Comparison of ENCODE assay signal across 12 cellular contexts in genomic region chr15:70265466-70265978, GRCh38.
DNase-seq lines count a peak whose midpoint lies in the region; FAIRE-seq and TF ChIP-seq lines count a peak whose summit lies in the region.
"Had no signal": no experiment of that assay in that cellular context is flagged by ENCODE, and none has a peak within 500 bp of the region (broad histone marks: within the 10 kb centered on the region; RNA-seq: fewer than 3 reads in every experiment).

No MANE protein-coding gene starts in this region.

- H3K23ac ChIP-seq in H1 (ENCODE audit: insufficient read length), result no peak overlapping the region
- no peak overlapping the region for H3K23ac ChIP-seq in neuronal stem cell (ENCODE audit: low read depth, low read length, poor library complexity)

- H4K20me1 ChIP-seq in H1 (replicated peaks in 1 of 2; ENCODE audit: control insufficient read depth in 1 of 2, insufficient read depth in 2 of 2, low read length in 2 of 2) (no peaks in the 10 kb centered on the region), SK-N-SH (ENCODE audit: insufficient read depth) (no peaks in the 10 kb centered on the region)

- TF ChIP-seq EP300 in H1 (IDR thresholded peaks at IDR 0.05; ENCODE audit: borderline replicate concordance in 1 of 2, low read depth in 2 of 2, low read length in 2 of 2), result no peak
- TF ChIP-seq EP300 in SK-N-SH (IDR thresholded peaks at IDR 0.05; ENCODE audit: borderline replicate concordance in 1 of 2, low read depth in 1 of 2, low read length in 1 of 2), result no peak
- TF ChIP-seq EP300 in suprapubic skin (IDR thresholded peaks at IDR 0.05), result no peak

- no peak overlapping the region for H2BK20ac ChIP-seq in H1 (ENCODE audit: low read length)

- POLR2A ChIA-PET in H1 (lab: Charles Lee; ENCODE audit: partially characterized antibody) (no interaction called here), SK-N-SH (lab: Yijun Ruan, JAX) (no interaction called here)

- H4K8ac ChIP-seq in H1 (ENCODE audit: extremely low read depth, insufficient read depth, low read length) (no peak overlapping the region), neuronal stem cell (ENCODE audit: low read depth, low read length) (no peak overlapping the region)

- H2BK15ac ChIP-seq in H1 (ENCODE audit: low read length) (no peak overlapping the region), neuronal stem cell (ENCODE audit: low read length) (no peak overlapping the region)

- H3K36me3 ChIP-seq in H1 (ENCODE audit: control insufficient read depth in 2 of 4, insufficient read depth in 4 of 4, low read length in 3 of 4) (no peaks in the 10 kb centered on the region), neuronal stem cell (replicated peaks in 1 of 2; ENCODE audit: control insufficient read depth in 2 of 2, insufficient read depth in 2 of 2, low read length in 2 of 2) (no peaks in the 10 kb centered on the region), SK-N-SH (replicated peaks in 1 of 2; ENCODE audit: control insufficient read depth in 1 of 2, insufficient read depth in 2 of 2, low read length in 1 of 2) (no peaks in the 10 kb centered on the region), suprapubic skin (no peaks in the 10 kb centered on the region)

- H3K56ac ChIP-seq in H1 (replicated peaks; ENCODE audit: insufficient read length, low read depth, low read length), result no peak overlapping the region

- H2AK5ac ChIP-seq in H1 (ENCODE audit: low read depth, low read length), result no peak overlapping the region
- H2AK5ac ChIP-seq in neuronal stem cell (ENCODE audit: low read depth, low read length), result peak overlapping the region; percentile 57

- H4K91ac ChIP-seq in H1 (replicated peaks; ENCODE audit: insufficient read length, low read length) (no peak overlapping the region), neuronal stem cell (ENCODE audit: low read depth, low read length, poor library complexity) (peak overlapping the region; percentile 41)

- H3K27me3 ChIP-seq in H1 (replicated peaks in 1 of 4; ENCODE audit: control insufficient read depth in 3 of 4, extremely low read depth in 1 of 4, insufficient read depth in 3 of 4, low read length in 3 of 4), result no peaks in the 10 kb centered on the region
- peaks cover 0 to 46% (median 0%) of the 10 kb centered on the region in 3 experiments for H3K27me3 ChIP-seq in neuronal stem cell (ENCODE audit: control insufficient read depth in 3 of 3, insufficient read depth in 3 of 3, low read depth in 1 of 3, low read length in 3 of 3)
- H3K27me3 ChIP-seq in SK-N-SH (ENCODE audit: insufficient read depth), result no peaks in the 10 kb centered on the region
- no peaks in the 10 kb centered on the region for H3K27me3 ChIP-seq in suprapubic skin

- H3K14ac ChIP-seq in H1 (ENCODE audit: insufficient read length) (no peak overlapping the region), neuronal stem cell (ENCODE audit: low read length) (no peak overlapping the region)

- no peak overlapping the region for H4K5ac ChIP-seq in H1 (ENCODE audit: insufficient read length, low read depth, low read length)

- TF ChIP-seq POLR2A in H1 (IDR thresholded peaks at IDR 0.05; ENCODE audit: control extremely low read depth in 1 of 2, low read depth in 2 of 2, low read length in 2 of 2), result no peak
- TF ChIP-seq POLR2A in suprapubic skin (IDR thresholded peaks at IDR 0.05), result no peak

- H2BK5ac ChIP-seq in H1 (ENCODE audit: low read depth, low read length), result no peak overlapping the region
- H2BK5ac ChIP-seq in neuronal stem cell (ENCODE audit: low read length), result no peak overlapping the region

- H3F3A ChIP-seq in SK-N-SH (replicated peaks; ENCODE audit: insufficient read depth), result no peaks in the 10 kb centered on the region

- H3K79me2 ChIP-seq in H1 (ENCODE audit: control insufficient read depth in 1 of 2, insufficient read depth in 2 of 2, low read length in 2 of 2) (no peaks in the 10 kb centered on the region), SK-N-SH (ENCODE audit: insufficient read depth) (no peaks in the 10 kb centered on the region)

- no peak overlapping the region for H2AFZ ChIP-seq in H1 (ENCODE audit: low read length)
- no peak overlapping the region for H2AFZ ChIP-seq in neuronal stem cell (ENCODE audit: low read length)
- no peak overlapping the region for H2AFZ ChIP-seq in SK-N-SH (ENCODE audit: low read depth)

- no peak overlapping the region for H3K9ac ChIP-seq in H1 (replicated peaks in 1 of 4; ENCODE audit: extremely low read depth in 1 of 4, low read depth in 3 of 4, low read length in 3 of 4)
- H3K9ac ChIP-seq in neuronal stem cell (ENCODE audit: low read depth, low read length, poor library complexity), result no peak overlapping the region
- no peak overlapping the region for H3K9ac ChIP-seq in SK-N-SH

- H3K4ac ChIP-seq in H1 (replicated peaks; ENCODE audit: insufficient read length, low read depth, low read length) (no peak overlapping the region), neuronal stem cell (ENCODE audit: low read length) (no peak overlapping the region)

- no peaks in the 10 kb centered on the region for H3K79me1 ChIP-seq in H1 (ENCODE audit: low read depth, low read length)
- H3K79me1 ChIP-seq in neuronal stem cell (ENCODE audit: low read depth, low read length), result no peaks in the 10 kb centered on the region

- H3K9me3 ChIP-seq in H1 (ENCODE audit: insufficient read depth in 2 of 2, low read depth in 1 of 2, low read length in 1 of 2) (no peaks in the 10 kb centered on the region), neuronal stem cell (replicated peaks in 1 of 2; ENCODE audit: control insufficient read depth in 2 of 2, insufficient read depth in 1 of 2, low read depth in 1 of 2, low read length in 2 of 2) (no peaks in the 10 kb centered on the region), SK-N-SH (no peaks in the 10 kb centered on the region), suprapubic skin (no peaks in the 10 kb centered on the region)

- no peaks in the 10 kb centered on the region for H3K9me2 ChIP-seq in SK-N-SH

- peak in 1 of 2 experiments; percentile 17; a peak in 2 of 4 replicates for TF ChIP-seq RAD21 in H1 (IDR thresholded peaks at IDR 0.05 in 1 of 2, conservative IDR thresholded peaks at IDR 0.05 in 1 of 2; ENCODE audit: low read depth in 2 of 2, low read length in 2 of 2)
- no peak; the same call in 1 of the 2 replicates for TF ChIP-seq RAD21 in SK-N-SH (IDR thresholded peaks at IDR 0.05; ENCODE audit: low read length)

- peaks cover 0 to 3% (median 0%) of the 10 kb centered on the region in 4 experiments; a peak in 2 of 7 replicates for H3K4me1 ChIP-seq in H1 (replicated peaks in 1 of 4; ENCODE audit: control insufficient read depth in 3 of 4, insufficient read depth in 4 of 4, low read length in 3 of 4)
- H3K4me1 ChIP-seq in neuronal stem cell (ENCODE audit: control insufficient read depth in 2 of 2, insufficient read depth in 1 of 2, low read depth in 1 of 2, low read length in 2 of 2), result peaks cover 10 to 35% of the 10 kb centered on the region in 2 donors
- H3K4me1 ChIP-seq in SK-N-SH (ENCODE audit: control insufficient read depth in 1 of 2, insufficient read depth in 2 of 2, low read depth in 1 of 2, low read length in 1 of 2), result peaks cover 12 to 68% of the 10 kb centered on the region in 2 experiments
- peaks cover 36% of the 10 kb centered on the region for H3K4me1 ChIP-seq in suprapubic skin

- TF ChIP-seq CTCF in LNCaP clone FGC (IDR thresholded peaks at IDR 0.05; ENCODE audit: control insufficient read depth, extremely low read depth, insufficient read depth) (peak; percentile 18; the same call in 1 of the 2 replicates), H1 (IDR thresholded peaks at IDR 0.05; ENCODE audit: control extremely low read depth in 1 of 3, insufficient read depth in 1 of 3, low read depth in 1 of 3, low read length in 3 of 3) (peak in 2 of 3 experiments; percentile 18 to 19; a peak in 2 of 4 replicates), SK-N-SH (IDR thresholded peaks at IDR 0.05) (no peak), suprapubic skin (IDR thresholded peaks at IDR 0.05) (no peak)

- no peak overlapping the region for H3K27ac ChIP-seq in H1 (ENCODE audit: low read depth, low read length)
- no peak overlapping the region for H3K27ac ChIP-seq in neuronal stem cell (replicated peaks; ENCODE audit: low read length)
- no peak overlapping the region for H3K27ac ChIP-seq in SK-N-SH (ENCODE audit: low read depth in 2 of 2, low read length in 1 of 2)
- H3K27ac ChIP-seq in suprapubic skin, result no peak overlapping the region

- H2BK120ac ChIP-seq in H1 (replicated peaks; ENCODE audit: low read depth, low read length) (no peak overlapping the region), neuronal stem cell (ENCODE audit: low read depth, low read length) (no peak overlapping the region)

- H2BK12ac ChIP-seq in H1 (ENCODE audit: low read depth, low read length) (no peak overlapping the region), neuronal stem cell (ENCODE audit: low read length) (no peak overlapping the region)

- FAIRE-seq in H1 (lab: Jason Lieb, UNC), result no peak
- FAIRE-seq: endothelial cell of umbilical vein had no signal

- DNase-seq in NCI-H82 (lab: John Stamatoyannopoulos, UW) (peak; percentile 39), NCI-H82 treated with DMSO at 0.1 percent for 48 hours (lab: John Stamatoyannopoulos, UW; ENCODE audit: unreplicated experiment) (no peak), LNCaP clone FGC (ENCODE audit: low read depth) (no peak), H1 (ENCODE audit: low read depth in 1 of 2, low spot score in 2 of 2) (no peak), neuronal stem cell (ENCODE audit: low spot score) (no peak), SK-N-SH (no peak), suprapubic skin (ENCODE audit: low spot score in 2 of 2) (no peak)
- no peak for DNase-seq in activated CD4-positive, alpha-beta T cell treated with anti-CD3 and anti-CD28 coated beads for 48 hours
- DNase-seq: activated T-cell treated with anti-CD3 and anti-CD28 coated beads, Interleukin-2, amount 50 U/mL, for 4 hours; NCI-H1048; NCI-H446 treated with DMSO at 0.1 percent for 48 hours had no signal

- H3K23me2 ChIP-seq in H1 (ENCODE audit: low read depth, low read length), result no peaks in the 10 kb centered on the region

- H3K18ac ChIP-seq in H1 (ENCODE audit: extremely low read depth, low read length), result no peak overlapping the region
- H3K18ac ChIP-seq in neuronal stem cell (ENCODE audit: low read length), result no peak overlapping the region

- no peak overlapping the region for H3K4me2 ChIP-seq in H1 (ENCODE audit: insufficient read depth in 1 of 2, low read depth in 2 of 2, low read length in 2 of 2)
- no peak overlapping the region for H3K4me2 ChIP-seq in neuronal stem cell (ENCODE audit: insufficient read depth, low read length, poor library complexity, severe bottlenecking)
- H3K4me2 ChIP-seq in SK-N-SH, result no peak overlapping the region

- 94% methylated on average over 7 of the region's 9 CpGs; no CpG with 5 or more reads in 1 of the 2 experiments for WGBS in H1 (ENCODE audit: extremely low coverage in 1 of 2, insufficient coverage in 1 of 2, insufficient read length in 1 of 2, insufficient replicate concordance in 2 of 2, low coverage in 1 of 2, low lambda C conversion rate in 2 of 2, missing lambda C conversion rate in 1 of 2), 2 experiments
- no CpG with 5 or more reads among the region's 9 CpGs for WGBS in neuronal stem cell (ENCODE audit: extremely low coverage in 2 of 2, insufficient read length in 2 of 2, insufficient replicate concordance in 1 of 2), 2 donors
- 89% methylated on average over 9 of the region's 9 CpGs for WGBS in SK-N-SH (ENCODE audit: low lambda C conversion rate)
- 87% methylated on average over 7 of the region's 9 CpGs for WGBS in suprapubic skin

- H3K4me3 ChIP-seq in LNCaP clone FGC (ENCODE audit: low read depth, low read length), result no peak overlapping the region
- H3K4me3 ChIP-seq in H1 (ENCODE audit: extremely low read depth in 1 of 4, insufficient read depth in 2 of 4, low read depth in 3 of 4, low read length in 4 of 4), result no peak overlapping the region
- H3K4me3 ChIP-seq in neuronal stem cell (ENCODE audit: low read length in 2 of 2), result no peak overlapping the region
- no peak overlapping the region for H3K4me3 ChIP-seq in SK-N-SH (ENCODE audit: low read depth in 2 of 2, low read length in 1 of 2)
- H3K4me3 ChIP-seq in suprapubic skin, result no peak overlapping the region

- CTCF ChIA-PET in H1 (lab: Charles Lee; ENCODE audit: partially characterized antibody) (interaction anchor here (0.9 to 1.5 kb wide), 3 partner anchors 20 to 165 kb away, joined by 3 read pairs; no protein-coding TSS in a partner anchor), SK-N-SH (lab: Yijun Ruan, JAX) (interaction anchor here (0.7 to 2.0 kb wide), 6 partner anchors 10 to 222 kb away, joined by 3 to 5 read pairs (median 4); no protein-coding TSS in a partner anchor)

Comparison
In these comparisons a context has a peak if more than half of its experiments do, and no peak if none do; other contexts are left out.
1. CTCF ChIP-seq: peak in LNCaP clone FGC (single experiment) and H1 (2 of 3); none in SK-N-SH (single experiment) and suprapubic skin (0 of 2).